ENCODE assay signal across 8 cellular contexts in the genomic region with DNA sequence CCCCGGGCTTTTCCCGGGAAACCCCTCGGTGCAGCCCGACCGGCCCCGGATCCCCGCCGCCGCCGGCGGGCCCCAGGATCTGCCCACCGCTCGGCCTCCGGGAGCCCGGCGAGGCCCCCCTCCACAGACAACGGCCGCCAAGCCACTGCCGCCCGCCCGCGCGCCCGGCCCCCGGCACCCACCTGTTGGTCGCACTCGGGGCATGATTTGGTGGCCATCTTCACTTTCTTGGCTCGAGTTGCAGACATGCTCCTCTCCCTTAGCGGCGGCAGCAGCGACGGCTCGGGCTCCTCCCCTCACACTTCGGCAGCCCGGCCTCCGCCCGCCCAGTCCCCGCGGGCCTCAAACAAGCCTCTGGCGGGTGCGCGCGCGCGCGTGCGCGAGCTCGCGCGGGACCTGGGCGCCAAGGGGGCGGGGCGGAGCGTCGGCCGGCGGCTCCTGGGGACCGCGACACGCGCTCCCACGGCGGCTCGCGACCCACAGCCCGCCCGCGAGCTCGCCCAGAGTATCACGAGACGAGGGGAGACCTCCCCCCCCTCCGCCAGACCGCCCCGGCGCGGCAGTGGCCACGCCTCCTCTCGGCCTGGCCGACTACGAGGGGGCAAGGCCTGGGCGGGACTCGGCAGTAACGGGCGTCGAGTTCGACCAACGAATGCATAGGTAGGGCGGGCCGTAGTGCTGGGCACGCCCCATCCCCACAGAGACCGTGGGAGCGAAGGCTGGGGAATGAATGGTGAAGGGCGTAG. TPM values are rescaled to one million over a fixed set of nuclear protein-coding genes. Genes with fewer than 3 reads are reported as not detected.
DNase-seq lines count a peak whose midpoint lies in the region; ATAC-seq, FAIRE-seq and TF ChIP-seq lines count a peak whose summit lies in the region.

A gene with protein sequence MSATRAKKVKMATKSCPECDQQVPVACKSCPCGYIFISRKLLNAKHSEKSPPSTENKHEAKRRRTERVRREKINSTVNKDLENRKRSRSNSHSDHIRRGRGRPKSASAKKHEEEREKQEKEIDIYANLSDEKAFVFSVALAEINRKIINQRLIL (minus strand): TSS at position 279 of the 746 bp plus-strand sequence. CDS start 31 bp downstream, at position 248.

- H3K27ac ChIP-seq in adrenal gland: peak within 1 kb of the TSS; percentile 60 to 90 (median 85)
- H3K27ac ChIP-seq in left ventricle myocardium inferior (replicated peaks): peak within 1 kb of the TSS; percentile 92
- H3K27ac ChIP-seq in prostate gland: peak within 1 kb of the TSS; percentile 86 to 87

- WGBS in adrenal gland, 4 donors: 0 to 4% (median 1%) methylated on average over 7 to 94 of the region's 94 CpGs
- WGBS in prostate gland: under 1% methylated on average over 57 of the region's 94 CpGs

- peak; percentile 84 for DNase-seq in GM12892 (ENCODE audit: insufficient read length)
- DNase-seq in NCI-H146 (lab: John Stamatoyannopoulos, UW): peak; percentile 88
- DNase-seq in T-helper 1 cell: peak; percentile 83 to 94 (median 88)
- DNase-seq in adrenal gland: peak; percentile 93 to 96 (median 95)
- DNase-seq in left ventricle myocardium inferior: peak; percentile 92
- peak; percentile 88 for DNase-seq in prostate gland (ENCODE audit: low spot score)
- DNase-seq in urothelium cell line (ENCODE audit: low spot score): peak; percentile 97

- peak; percentile 100 for FAIRE-seq in GM12892 (lab: Jason Lieb, UNC)
- peak; percentile 93 for FAIRE-seq in urothelium cell line (lab: Jason Lieb, UNC)

- H3K4me1 ChIP-seq in adrenal gland (replicated peaks in 1 of 2): peaks cover 4 to 25% of the 10 kb centered on the region in 2 donors
- peaks cover 24% of the 10 kb centered on the region for H3K4me1 ChIP-seq in left ventricle myocardium inferior
- H3K4me1 ChIP-seq in prostate gland (replicated peaks): peaks cover 8% of the 10 kb centered on the region

- intact Hi-C loops in adrenal gland (cut with DNase I) (no loop called here), left ventricle myocardium inferior (cut with micrococcal nuclease) (no loop called here), prostate gland (cut with DNase I) (loop anchor here (2.0 kb wide), 1 partner anchor 142 kb away; a partner anchor contains a TSS)

- peak within 1 kb of the TSS; percentile 25 to 94 (median 80) for H3K4me3 ChIP-seq in adrenal gland
- H3K4me3 ChIP-seq in left ventricle myocardium inferior: peak within 1 kb of the TSS; percentile 95
- H3K4me3 ChIP-seq in prostate gland: peak within 1 kb of the TSS; percentile 94 to 98

- peak; percentile 94 for ATAC-seq in HG02852 (IDR thresholded peaks at IDR 0.05; ENCODE audit: unreplicated experiment)

- H3K9me3 ChIP-seq in adrenal gland (replicated peaks in 1 of 3) (no peaks in the 10 kb centered on the region), left ventricle myocardium inferior (replicated peaks) (no peaks in the 10 kb centered on the region), prostate gland (no peaks in the 10 kb centered on the region)

- TF ChIP-seq CTCF in adrenal gland (IDR thresholded peaks at IDR 0.05) (peak in 1 of 6 experiments; percentile 13), left ventricle myocardium inferior (IDR thresholded peaks at IDR 0.05; ENCODE audit: borderline replicate concordance) (no peak), prostate gland (IDR thresholded peaks at IDR 0.05) (peak in 2 of 4 experiments; percentile 10)

- peak; percentile 82 for TF ChIP-seq POLR2A in GM12892 (IDR thresholded peaks at IDR 0.05; ENCODE audit: low read depth, low read length)
- TF ChIP-seq POLR2A in adrenal gland (IDR thresholded peaks at IDR 0.05): peak; percentile 28 to 80
- TF ChIP-seq POLR2A in prostate gland (IDR thresholded peaks at IDR 0.05): peak; percentile 50

- H3K36me3 ChIP-seq in adrenal gland (replicated peaks in 1 of 2) (no peaks in the 10 kb centered on the region), left ventricle myocardium inferior (no peaks in the 10 kb centered on the region), prostate gland (no peaks in the 10 kb centered on the region)

- H3K27me3 ChIP-seq in adrenal gland: no peaks in the 10 kb centered on the region
- H3K27me3 ChIP-seq in left ventricle myocardium inferior (ENCODE audit: low read depth): no peaks in the 10 kb centered on the region
- no peaks in the 10 kb centered on the region for H3K27me3 ChIP-seq in prostate gland (replicated peaks; ENCODE audit: insufficient read depth)

RNA-seq across cellular contexts. Expression of the gene that starts here (rescaled TPM):
- 28.3 TPM for polyA plus RNA-seq in GM12892 (2012; ENCODE audit: missing spikeins)
- total RNA-seq in adrenal gland: 10 to 100 TPM in 1 of 8 donors, 1 to 10 TPM in 7; 5.6 to 10.4 (median 7.8) TPM
- 10 to 100 TPM in 1 of 3 donors, 1 to 10 TPM in 2; 2.3 to 14.4 (median 5.0) TPM for polyA plus RNA-seq in adrenal gland
- 12.5 TPM for total RNA-seq in left ventricle myocardium inferior
- 10 to 100 TPM in 1 of 2 donors, 1 to 10 TPM in 1; 8.1 to 24.4 TPM for total RNA-seq in prostate gland

Comparison
In these comparisons a context has a peak if more than half of its experiments do, and no peak if none do; other contexts are left out.
1. Peak in every context shown above with its lines: DNase-seq, ATAC-seq, H3K4me3 ChIP-seq and H3K27ac ChIP-seq.